ENCODE assay signal across 18 cellular contexts in the genomic region with DNA sequence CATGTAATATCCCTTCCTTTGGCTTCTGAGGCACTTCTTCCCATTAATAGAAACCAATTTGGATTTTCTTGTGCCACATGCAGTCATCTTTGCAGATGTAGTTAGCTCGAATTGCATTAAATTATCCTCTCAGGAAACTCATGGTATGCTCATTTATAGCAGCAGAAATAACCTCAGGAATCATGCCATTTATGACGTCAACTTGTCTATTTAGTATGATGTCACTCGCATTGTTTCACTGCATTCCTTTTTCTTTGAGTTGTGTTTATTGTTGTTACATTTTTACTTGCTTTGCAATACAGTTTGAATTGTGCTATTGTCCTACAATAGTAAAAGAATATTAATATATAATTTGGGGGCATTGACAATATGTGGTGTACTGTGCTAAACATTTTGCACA.
A peak's percentile ranks its signal among the peaks of the same experiment; 100 is the strongest.
DNase-seq lines count a peak whose midpoint lies in the region; ATAC-seq, FAIRE-seq and TF ChIP-seq lines count a peak whose summit lies in the region.
"Had no signal": no experiment of that assay in that cellular context is flagged by ENCODE, and none has a peak within 500 bp of the region (broad histone marks: within the 10 kb centered on the region; RNA-seq: fewer than 3 reads in every experiment).

No MANE protein-coding gene starts in this region.

- no peak overlapping the region for H2AFZ ChIP-seq in GM23248
- H2AFZ ChIP-seq in astrocyte (ENCODE audit: low read depth, low read length), result no peak overlapping the region

- H3K9me3 Mint-ChIP-seq in astrocyte (ENCODE audit: unreplicated experiment), result no peaks in the 10 kb centered on the region
- H3K9me3 Mint-ChIP-seq: CD4-positive, alpha-beta T cell had no signal

- no peaks in the 10 kb centered on the region for H3K9me2 ChIP-seq in GM23248 (ENCODE audit: insufficient read depth)

- H3K27ac Mint-ChIP-seq in astrocyte (ENCODE audit: unreplicated experiment), result no peak overlapping the region
- H3K27ac Mint-ChIP-seq: B cell; CD4-positive, alpha-beta T cell; IgD-negative memory B cell had no signal

- H3K27me3 ChIP-seq in GM23248 (replicated peaks; ENCODE audit: insufficient read depth) (no peaks in the 10 kb centered on the region), astrocyte (ENCODE audit: insufficient read depth, low read length) (no peaks in the 10 kb centered on the region)

- no peak for FAIRE-seq in astrocyte (lab: Jason Lieb, UNC)
- FAIRE-seq: A204.1 had no signal

- in situ Hi-C loops in GM23248 (cut with MboI), result no loop called here

- no peaks in the 10 kb centered on the region for H3K36me3 Mint-ChIP-seq in astrocyte (ENCODE audit: low read depth, unreplicated experiment)
- H3K36me3 Mint-ChIP-seq: IgD-negative memory B cell had no signal

- H4K20me1 ChIP-seq in GM23248 (ENCODE audit: insufficient read depth) (no peaks in the 10 kb centered on the region), astrocyte (ENCODE audit: insufficient read depth, low read length) (no peaks in the 10 kb centered on the region)

- H3K4me3 Mint-ChIP-seq in astrocyte (ENCODE audit: unreplicated experiment), result no peak overlapping the region
- H3K4me3 Mint-ChIP-seq: B cell; CD4-positive, alpha-beta T cell; IgD-negative memory B cell had no signal

- H3K79me2 ChIP-seq in GM23248 (ENCODE audit: insufficient read depth) (no peaks in the 10 kb centered on the region), astrocyte (ENCODE audit: insufficient read depth, low read length) (no peaks in the 10 kb centered on the region)

- H3K36me3 ChIP-seq in GM23248 (ENCODE audit: low read depth) (no peaks in the 10 kb centered on the region), astrocyte (ENCODE audit: insufficient read depth, low read length) (no peaks in the 10 kb centered on the region)

- H3K4me2 ChIP-seq in GM23248 (ENCODE audit: unreplicated experiment) (no peak overlapping the region), astrocyte (ENCODE audit: low read length) (no peak overlapping the region)

- no peak overlapping the region for H3K9ac ChIP-seq in GM23248
- no peak overlapping the region for H3K9ac ChIP-seq in astrocyte (ENCODE audit: low read length)

- no peaks in the 10 kb centered on the region for H3F3A ChIP-seq in GM23248 (ENCODE audit: insufficient read depth)

- 37 to 43% methylated on average over 3 of the region's 3 CpGs for WGBS in GM23248 (ENCODE audit: low coverage in 1 of 2, low lambda C conversion rate in 2 of 2, missing lambda C conversion rate in 2 of 2), 2 experiments

- peak; percentile 8 for DNase-seq in GM23248
- peak; percentile 15 for DNase-seq in astrocyte (ENCODE audit: low read depth)
- peak; percentile 36 for DNase-seq in dedifferentiated amniotic fluid mesenchymal stem cell (ENCODE audit: extremely low spot score)
- DNase-seq in fibroblast of pulmonary artery (ENCODE audit: low read depth), result peak; percentile 34
- DNase-seq in stimulated activated CD8-positive, alpha-beta memory T cell treated with anti-CD3 and anti-CD28 coated beads, Interleukin-4, amount 100 ng/mL, for 48 hours, result no peak
- DNase-seq in foreskin fibroblast, result no peak
- no peak for DNase-seq in DMS153 (lab: John Stamatoyannopoulos, UW)
- DNase-seq: C1 segment of cervical spinal cord; Calu3; CD4-positive, alpha-beta T cell; DMS 273 treated with DMSO at 0.1 percent for 48 hours; DMS79; GDM1; HCEC 1CT had no signal

- H3K4me1 ChIP-seq in GM23248 (ENCODE audit: insufficient read depth) (no peaks in the 10 kb centered on the region), astrocyte (ENCODE audit: insufficient read depth, low read length) (no peaks in the 10 kb centered on the region)

- H3K27ac ChIP-seq in GM23248 (no peak overlapping the region), astrocyte (ENCODE audit: low read depth, low read length) (no peak overlapping the region)

- H3K4me1 Mint-ChIP-seq in astrocyte (ENCODE audit: low read depth, unreplicated experiment), result no peaks in the 10 kb centered on the region
- H3K4me1 Mint-ChIP-seq: B cell, IgD-negative memory B cell had no signal

- H3K4me3 ChIP-seq in GM23248 (no peak overlapping the region), astrocyte (ENCODE audit: insufficient read depth, low read depth, low read length) (no peak overlapping the region), fibroblast of pulmonary artery (replicated peaks; ENCODE audit: low read depth, low read length) (no peak overlapping the region), foreskin fibroblast (ENCODE audit: low read depth in 1 of 2, low read length in 2 of 2) (no peak overlapping the region)

- TF ChIP-seq CTCF in astrocyte (IDR thresholded peaks at IDR 0.05; ENCODE audit: insufficient read depth, low read depth, low read length) (no peak), fibroblast of pulmonary artery (IDR thresholded peaks at IDR 0.05; ENCODE audit: low read length, missing control alignments) (no peak), foreskin fibroblast (IDR thresholded peaks at IDR 0.05; ENCODE audit: low read depth, low read length) (no peak)

- ATAC-seq in GM18907 (IDR thresholded peaks at IDR 0.05; ENCODE audit: unreplicated experiment), result no peak

- H3K9me3 ChIP-seq in GM23248 (ENCODE audit: low read depth), result no peaks in the 10 kb centered on the region
- H3K9me3 ChIP-seq in astrocyte (ENCODE audit: insufficient read depth, low read depth, low read length), result no peaks in the 10 kb centered on the region

- H3K27me3 Mint-ChIP-seq in astrocyte (ENCODE audit: low read depth, unreplicated experiment), result no peaks in the 10 kb centered on the region
- H3K27me3 Mint-ChIP-seq: B cell; CD4-positive, alpha-beta T cell had no signal

Comparison
In these comparisons a context has a peak if more than half of its experiments do, and no peak if none do; other contexts are left out.
1. DNase-seq: peak in GM23248 (single experiment), astrocyte (single experiment), dedifferentiated amniotic fluid mesenchymal stem cell (single experiment) and fibroblast of pulmonary artery (single experiment); none in stimulated activated CD8-positive, alpha-beta memory T cell treated with anti-CD3 and anti-CD28 coated beads, Interleukin-4, amount 100 ng/mL, for 48 hours (single experiment), foreskin fibroblast (0 of 2) and DMS153 (single experiment).